ENCODE assay signal across 31 cellular contexts in the genomic region with DNA sequence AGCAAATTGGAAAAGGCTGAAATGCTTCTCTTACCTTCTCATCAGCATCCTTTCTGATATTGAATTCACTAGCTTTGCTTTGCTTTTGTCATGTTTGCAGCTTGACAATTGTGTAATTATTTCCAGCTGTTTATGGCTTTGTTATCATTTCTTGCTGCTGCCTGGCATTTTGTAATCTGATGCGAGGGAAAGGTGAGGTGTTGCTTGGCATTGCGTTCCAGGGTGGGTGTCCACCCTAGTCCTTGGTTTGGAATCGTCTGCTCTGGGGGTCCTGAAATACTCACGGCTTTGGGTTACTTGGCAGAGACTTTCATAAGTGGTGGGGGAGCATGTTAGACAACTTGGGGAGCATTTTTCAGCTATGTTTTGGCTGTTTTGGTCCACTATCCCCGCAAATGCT. TPM values are rescaled to one million over a fixed set of nuclear protein-coding genes. Genes with fewer than 3 reads are reported as not detected.
"Had no signal": no experiment of that assay in that cellular context is flagged by ENCODE, and none has a peak within 500 bp of the region (broad histone marks: within the 10 kb centered on the region; RNA-seq: fewer than 3 reads in every experiment).

No MANE protein-coding gene starts in this region.

- H3K36me3 ChIP-seq: adrenal gland, cardiac muscle cell, esophagus squamous epithelium, left ventricle myocardium inferior, right lobe of liver, thoracic aorta, uterus, WERI-Rb-1 had no signal

- H3K4me3 Mint-ChIP-seq: activated CD4-positive, alpha-beta memory T cell treated with anti-CD3 and anti-CD28 coated beads for 36 hours; activated CD4-positive, alpha-beta T cell treated with anti-CD3 and anti-CD28 coated beads, Interleukin-2, amount 10 ng/mL, durations not matched to agents 24 days and 14 days; activated naive CD4-positive, alpha-beta T cell treated with anti-CD3 and anti-CD28 coated beads for 36 hours; activated naive CD8-positive, alpha-beta T cell treated with anti-CD3 and anti-CD28 coated beads for 36 hours; activated T-helper 1 cell treated with anti-CD3 and anti-CD28 coated beads, Interleukin-12 subunit alpha, Interleukin-12 subunit beta, Interleukin-2, Interleukin-4 antibody, amounts not matched to agents 30 ng/mL and 10 ng/mL and 1 ng/mL, durations not matched to agents 14 hours and 24 hours and 36 hours; natural killer cell; stimulated activated naive CD8-positive, alpha-beta T cell treated with anti-CD3 and anti-CD28 coated beads, Interleukin-15, Interleukin-2, amounts not matched to agents 100 ng/mL and 50 ng/mL, for 24 hours had no signal

- H3K9me3 ChIP-seq: adrenal gland, body of pancreas, esophagus squamous epithelium, left ventricle myocardium inferior, right lobe of liver, thoracic aorta, uterus had no signal

- H3K4me1 Mint-ChIP-seq: natural killer cell had no signal

- H3K27ac Mint-ChIP-seq: activated CD4-positive, alpha-beta memory T cell treated with anti-CD3 and anti-CD28 coated beads for 36 hours; activated CD4-positive, alpha-beta T cell treated with anti-CD3 and anti-CD28 coated beads, Interleukin-2, amount 10 ng/mL, durations not matched to agents 24 days and 14 days; activated naive CD4-positive, alpha-beta T cell treated with anti-CD3 and anti-CD28 coated beads for 36 hours; activated naive CD8-positive, alpha-beta T cell treated with anti-CD3 and anti-CD28 coated beads for 36 hours; activated T-helper 1 cell treated with anti-CD3 and anti-CD28 coated beads, Interleukin-12 subunit alpha, Interleukin-12 subunit beta, Interleukin-2, Interleukin-4 antibody, amounts not matched to agents 30 ng/mL and 10 ng/mL and 1 ng/mL, durations not matched to agents 14 hours and 24 hours and 36 hours; natural killer cell; stimulated activated naive CD8-positive, alpha-beta T cell treated with anti-CD3 and anti-CD28 coated beads, Interleukin-15, Interleukin-2, amounts not matched to agents 100 ng/mL and 50 ng/mL, for 24 hours had no signal

- H3K36me3 Mint-ChIP-seq: activated CD4-positive, alpha-beta memory T cell treated with anti-CD3 and anti-CD28 coated beads for 36 hours; activated naive CD8-positive, alpha-beta T cell treated with anti-CD3 and anti-CD28 coated beads for 36 hours; natural killer cell had no signal

- FAIRE-seq: islet of Langerhans, TTC549 had no signal

- DNase-seq: activated CD4-positive, alpha-beta memory T cell treated with anti-CD3 and anti-CD28 coated beads for 36 hours; activated CD4-positive, alpha-beta T cell treated with anti-CD3 and anti-CD28 coated beads, Interleukin-2, amount 10 ng/mL, durations not matched to agents 24 days and 14 days; activated CD4-positive, CD25-positive, alpha-beta regulatory T cell treated with anti-CD3 and anti-CD28 coated beads, Interleukin-2, amount 50 U/mL, for 72 hours; activated CD8-positive, alpha-beta memory T cell treated with anti-CD3 and anti-CD28 coated beads, Interleukin-2, amount 50 U/mL, for 4 hours; activated effector memory CD4-positive, alpha-beta T cell treated with anti-CD3 and anti-CD28 coated beads, Interleukin-2, amount 50 U/mL, for 16 hours; activated naive CD4-positive, alpha-beta T cell treated with anti-CD3 and anti-CD28 coated beads for 36 hours; activated naive CD8-positive, alpha-beta T cell treated with anti-CD3 and anti-CD28 coated beads for 36 hours; activated T-cell treated with anti-CD3 and anti-CD28 coated beads, Interleukin-2, amount 50 U/mL, for 1 hour; adrenal gland; aorta; body of pancreas; esophagus squamous epithelium; foreskin melanocyte; left ventricle myocardium inferior; mesendoderm; natural killer cell; posterior cingulate gyrus; right lobe of liver; stimulated activated CD4-positive, alpha-beta T cell treated with anti-CD3 and anti-CD28 coated beads, Interleukin-4, amount 100 ng/mL, for 1 hour; T-helper 9 cell; trophoblast cell; uterus; WERI-Rb-1 had no signal

- H3K9me3 Mint-ChIP-seq: activated CD4-positive, alpha-beta memory T cell treated with anti-CD3 and anti-CD28 coated beads for 36 hours; activated CD4-positive, alpha-beta T cell treated with anti-CD3 and anti-CD28 coated beads, Interleukin-2, amount 10 ng/mL, durations not matched to agents 24 days and 14 days; activated naive CD4-positive, alpha-beta T cell treated with anti-CD3 and anti-CD28 coated beads for 36 hours; activated naive CD8-positive, alpha-beta T cell treated with anti-CD3 and anti-CD28 coated beads for 36 hours; activated T-helper 1 cell treated with anti-CD3 and anti-CD28 coated beads, Interleukin-12 subunit alpha, Interleukin-12 subunit beta, Interleukin-2, Interleukin-4 antibody, amounts not matched to agents 30 ng/mL and 10 ng/mL and 1 ng/mL, durations not matched to agents 14 hours and 24 hours and 36 hours; natural killer cell; stimulated activated naive CD8-positive, alpha-beta T cell treated with anti-CD3 and anti-CD28 coated beads, Interleukin-15, Interleukin-2, amounts not matched to agents 100 ng/mL and 50 ng/mL, for 24 hours had no signal

- ATAC-seq: body of pancreas, natural killer cell, right lobe of liver had no signal

RNA-seq across cellular contexts. Expression of gene CACNA2D3, which starts 3.0 kb away (rescaled TPM):
- total RNA-seq: activated CD4-positive, alpha-beta memory T cell treated with anti-CD3 and anti-CD28 coated beads for 36 hours; activated CD4-positive, alpha-beta T cell treated with anti-CD3 and anti-CD28 coated beads, Interleukin-2, amount 10 ng/mL, durations not matched to agents 24 days and 14 days; activated CD8-positive, alpha-beta memory T cell treated with anti-CD3 and anti-CD28 coated beads for 36 hours; activated naive CD4-positive, alpha-beta T cell treated with anti-CD3 and anti-CD28 coated beads for 36 hours; activated naive CD8-positive, alpha-beta T cell treated with anti-CD3 and anti-CD28 coated beads for 36 hours; activated T-helper 1 cell treated with anti-CD3 and anti-CD28 coated beads, Interleukin-12 subunit alpha, Interleukin-12 subunit beta, Interleukin-2, Interleukin-4 antibody, amounts not matched to agents 30 ng/mL and 10 ng/mL and 1 ng/mL, durations not matched to agents 14 hours and 24 hours and 36 hours; body of pancreas; glomerular endothelial cell had no signal
